ENCODE assay signal across 9 cellular contexts in the genomic region with DNA sequence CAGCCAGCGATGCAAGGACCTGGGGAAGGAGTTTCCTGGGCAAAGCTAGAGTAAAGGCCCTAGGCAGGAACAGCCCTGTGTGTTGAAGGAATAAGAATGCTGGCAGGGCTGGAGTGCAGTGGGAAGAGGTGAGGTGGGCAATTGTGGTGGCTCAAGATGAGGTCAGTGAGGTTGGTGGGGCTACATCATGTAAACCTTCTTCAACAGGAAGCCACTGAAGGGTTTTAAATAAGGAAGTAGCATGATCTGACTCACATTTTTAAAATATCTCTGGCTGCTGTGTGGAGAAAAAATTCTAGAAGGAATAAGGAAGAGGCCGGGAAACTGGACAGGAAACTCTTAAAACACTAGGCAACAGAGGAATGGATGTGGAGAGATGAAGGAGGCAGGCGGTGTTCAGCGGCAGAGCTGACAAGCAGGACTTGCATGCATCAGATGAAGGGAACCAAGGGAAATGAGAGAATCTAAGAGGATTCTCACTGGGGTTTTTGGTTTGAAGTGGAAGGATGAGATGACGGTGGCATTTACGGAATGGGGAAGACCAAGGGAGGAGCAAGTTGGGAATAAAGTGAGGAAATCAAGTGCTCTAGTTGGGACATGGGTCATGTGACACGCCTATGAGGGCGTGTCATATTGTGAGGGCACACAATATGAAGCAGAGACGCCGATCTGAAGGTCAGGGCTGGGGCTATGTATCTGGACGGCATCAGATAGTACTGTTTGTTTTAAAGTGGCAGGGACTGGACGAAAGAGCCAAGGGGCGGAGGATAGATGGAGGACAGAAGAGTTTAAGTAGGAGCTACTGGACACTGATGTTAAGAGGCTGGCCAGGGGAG. TPM values are rescaled to one million over a fixed set of nuclear protein-coding genes. Genes with fewer than 3 reads are reported as not detected.
DNase-seq lines count a peak whose midpoint lies in the region; ATAC-seq, FAIRE-seq and TF ChIP-seq lines count a peak whose summit lies in the region.
"Had no signal": no experiment of that assay in that cellular context is flagged by ENCODE, and none has a peak within 500 bp of the region (broad histone marks: within the 10 kb centered on the region; RNA-seq: fewer than 3 reads in every experiment).

No MANE protein-coding gene starts in this region.

- H3K27ac ChIP-seq in foreskin keratinocyte = no peak overlapping the region

- ATAC-seq in foreskin keratinocyte = peak; percentile 36
- ATAC-seq in GM21515 (IDR thresholded peaks at IDR 0.05; ENCODE audit: unreplicated experiment) = no peak
- ATAC-seq: stimulated activated naive CD8-positive, alpha-beta T cell treated with anti-CD3 and anti-CD28 coated beads, Interleukin-15, Interleukin-2, amounts not matched to agents 100 U/mL and 50 U/mL, for 24 hours had no signal

- no peaks in the 10 kb centered on the region for H3K4me1 ChIP-seq in foreskin keratinocyte

- no peak for TF ChIP-seq CTCF in foreskin keratinocyte (conservative IDR thresholded peaks at IDR 0.05)

- no peak for FAIRE-seq in H54 (lab: Jason Lieb, UNC)

- TF ChIP-seq POLR2A in H54 (IDR thresholded peaks at IDR 0.05; ENCODE audit: low read depth, low read length) = no peak

- no peaks in the 10 kb centered on the region for H3K27me3 ChIP-seq in foreskin keratinocyte

- DNase-seq in GDM1 (lab: John Stamatoyannopoulos, UW) = peak; percentile 40
- peak; percentile 51 for DNase-seq in OCI-M1 (lab: John Stamatoyannopoulos, UW)
- DNase-seq in foreskin keratinocyte = no peak
- peak; percentile 36 for DNase-seq in pons (ENCODE audit: low spot score)
- DNase-seq in ecto neural progenitor cell (ENCODE audit: low spot score) = no peak
- DNase-seq in H54 (ENCODE audit: insufficient read length, low spot score) = no peak
- DNase-seq in DMS153 (lab: John Stamatoyannopoulos, UW) = no peak
- DNase-seq: stimulated activated naive CD8-positive, alpha-beta T cell treated with anti-CD3 and anti-CD28 coated beads, Interleukin-15, Interleukin-2, amounts not matched to agents 100 U/mL and 50 U/mL, for 24 hours had no signal

RNA-seq across cellular contexts. Expression of gene TMEM242, which starts 18.3 kb away (rescaled TPM):
- total RNA-seq in foreskin keratinocyte = 9.0 and 9.6 TPM in 2 replicates
- 10.7 and 11.4 TPM in 2 replicates for polyA plus RNA-seq in foreskin keratinocyte

Comparison
In these comparisons a context has a peak if more than half of its experiments do, and no peak if none do; other contexts are left out.
1. DNase-seq: peak in GDM1 (single experiment), OCI-M1 (single experiment) and pons (single experiment); none in foreskin keratinocyte (0 of 2), ecto neural progenitor cell (single experiment), H54 (single experiment) and DMS153 (single experiment).